In genomic region chr1:11273595-11274234, GRCh38 we compare ENCODE assay signal across 8 cellular contexts. TPM values are rescaled to one million over a fixed set of nuclear protein-coding genes. Genes with fewer than 3 reads are reported as not detected.
A peak's percentile ranks its signal among the peaks of the same experiment; 100 is the strongest.
DNase-seq lines count a peak whose midpoint lies in the region; ATAC-seq and TF ChIP-seq lines count a peak whose summit lies in the region.

No MANE protein-coding gene starts in this region.

- peak overlapping the region; percentile 93 for H2BK120ac ChIP-seq in trophoblast cell (ENCODE audit: insufficient read depth, low read length, poor library complexity)

- H3K9ac ChIP-seq in fibroblast of lung (ENCODE audit: insufficient read depth, low read length) = peak overlapping the region; percentile 91
- H3K9ac ChIP-seq in trophoblast cell (ENCODE audit: low read length) = peak overlapping the region; percentile 86

- peak overlapping the region; percentile 98 for H3K14ac ChIP-seq in trophoblast cell (ENCODE audit: low read length)

- peak overlapping the region; percentile 91 for H4K91ac ChIP-seq in trophoblast cell (ENCODE audit: low read depth, low read length)

- no peaks in the 10 kb centered on the region for H3K27me3 ChIP-seq in fibroblast of lung (ENCODE audit: control insufficient read depth, insufficient read depth, low read length)
- H3K27me3 ChIP-seq in trophoblast cell (ENCODE audit: insufficient read depth, low read length) = no peaks in the 10 kb centered on the region

- no CpG with 5 or more reads among the region's 22 CpGs for WGBS in trophoblast cell (ENCODE audit: extremely low coverage, insufficient coverage, insufficient read length)

- peak overlapping the region; percentile 78 for H4K12ac ChIP-seq in trophoblast cell (ENCODE audit: low read depth, low read length)

- H3K4me3 ChIP-seq in fibroblast of lung (replicated peaks in 1 of 4; ENCODE audit: control extremely low read depth in 1 of 4, insufficient read depth in 1 of 4, low read depth in 3 of 4, low read length in 4 of 4) (peak overlapping the region; percentile 85 to 93 (median 88)), trophoblast cell (ENCODE audit: low read depth, low read length) (peak overlapping the region; percentile 86)

- H3K4ac ChIP-seq in trophoblast cell (ENCODE audit: low read depth, low read length) = peak overlapping the region; percentile 2

- H3K36me3 ChIP-seq in fibroblast of lung (ENCODE audit: control insufficient read depth, insufficient read depth, low read length) = no peaks in the 10 kb centered on the region
- peaks cover 0 to 2% of the 10 kb centered on the region in 2 experiments for H3K36me3 ChIP-seq in trophoblast cell (ENCODE audit: control insufficient read depth in 1 of 2, insufficient read depth in 2 of 2, low read length in 2 of 2)

- H3K23ac ChIP-seq in trophoblast cell (ENCODE audit: low read length) = no peak overlapping the region

- peak overlapping the region; percentile 96 for H3K4me3 Mint-ChIP-seq in T-helper 17 cell

- no peak overlapping the region for H2AK5ac ChIP-seq in trophoblast cell (ENCODE audit: low read length)

- TF ChIP-seq CTCF in fibroblast of lung (conservative IDR thresholded peaks at IDR 0.05 in 1 of 2, IDR thresholded peaks at IDR 0.05 in 1 of 2; ENCODE audit: low read depth in 1 of 2, low read length in 2 of 2) = no peak

- no peak overlapping the region for H2BK12ac ChIP-seq in trophoblast cell (ENCODE audit: low read length)

- H3K79me2 ChIP-seq in fibroblast of lung (ENCODE audit: control insufficient read depth, insufficient read depth, low read length) (peaks cover 2% of the 10 kb centered on the region), trophoblast cell (ENCODE audit: control insufficient read depth, insufficient read depth, low read length, poor library complexity) (peaks cover 3% of the 10 kb centered on the region)

- H3K4me2 ChIP-seq in fibroblast of lung (ENCODE audit: extremely low read depth, insufficient read depth, low read length) = peak overlapping the region; percentile 97
- peak overlapping the region; percentile 63 for H3K4me2 ChIP-seq in trophoblast cell (ENCODE audit: low read length)

- peaks cover 6% of the 10 kb centered on the region for H3K79me1 ChIP-seq in trophoblast cell (ENCODE audit: low read length)

- no peak overlapping the region for H2BK5ac ChIP-seq in trophoblast cell (ENCODE audit: low read depth, low read length, poor library complexity)

- H3K27ac ChIP-seq in fibroblast of lung (ENCODE audit: insufficient read depth, low read length) (peak overlapping the region; percentile 94), trophoblast cell (ENCODE audit: low read depth, low read length) (no peak overlapping the region)

- peak overlapping the region; percentile 91 for H3K27ac Mint-ChIP-seq in T-helper 17 cell

- H3K4me1 ChIP-seq in fibroblast of lung (ENCODE audit: control insufficient read depth, extremely low read depth, insufficient read depth, low read length) (peaks cover 2% of the 10 kb centered on the region), trophoblast cell (ENCODE audit: control insufficient read depth in 1 of 2, insufficient read depth in 2 of 2, low read length in 2 of 2) (peaks cover 9 to 11% of the 10 kb centered on the region in 2 experiments)

- peak; percentile 37 for ATAC-seq in GM18868 (IDR thresholded peaks at IDR 0.05; ENCODE audit: unreplicated experiment)
- ATAC-seq in HG02885 (IDR thresholded peaks at IDR 0.05; ENCODE audit: poor library complexity, unreplicated experiment) = peak; percentile 35
- ATAC-seq in T-helper 17 cell = peak; percentile 59
- ATAC-seq in GM21528 (IDR thresholded peaks at IDR 0.05; ENCODE audit: low FRiP score, unreplicated experiment) = no peak

- no peaks in the 10 kb centered on the region for H3K27me3 Mint-ChIP-seq in T-helper 17 cell

- no peak for DNase-seq in T-helper 17 cell
- DNase-seq in fibroblast of lung (ENCODE audit: low read depth in 2 of 2) = no peak
- DNase-seq in trophoblast cell = no peak
- no peak for DNase-seq in NCI-H2227 treated with DMSO at 0.1 percent for 48 hours (lab: John Stamatoyannopoulos, UW)
- DNase-seq in MV-4-11 (lab: John Stamatoyannopoulos, UW) = no peak

- H3K36me3 Mint-ChIP-seq in T-helper 17 cell (ENCODE audit: low read depth) = peaks cover 9% of the 10 kb centered on the region

- peaks cover 28% of the 10 kb centered on the region for H3K4me1 Mint-ChIP-seq in T-helper 17 cell

- H4K20me1 ChIP-seq in fibroblast of lung (ENCODE audit: control insufficient read depth, extremely low read depth, insufficient read depth, low read length) = no peaks in the 10 kb centered on the region

- H4K8ac ChIP-seq in trophoblast cell (ENCODE audit: low read depth, low read length) = peak overlapping the region; percentile 96

- peak overlapping the region; percentile 91 for H2AFZ ChIP-seq in fibroblast of lung (ENCODE audit: low read length)
- H2AFZ ChIP-seq in trophoblast cell (ENCODE audit: insufficient read depth, low read length, poor library complexity) = peak overlapping the region; percentile 98

- H3K18ac ChIP-seq in trophoblast cell (ENCODE audit: low read length) = peak overlapping the region; percentile 92

- no peaks in the 10 kb centered on the region for H3K9me3 ChIP-seq in T-helper 17 cell (ENCODE audit: control insufficient read depth, low read length, poor library complexity, severe bottlenecking)
- H3K9me3 ChIP-seq in fibroblast of lung (ENCODE audit: control insufficient read depth, insufficient read depth, low read depth, low read length) = no peaks in the 10 kb centered on the region
- H3K9me3 ChIP-seq in trophoblast cell (ENCODE audit: insufficient read depth, low read depth, low read length) = no peaks in the 10 kb centered on the region

RNA-seq across cellular contexts. Expression of gene UBIAD1, which starts 0.7 kb away (rescaled TPM):
- total RNA-seq in T-helper 17 cell (10 to 100 TPM; 19.1 to 25.3 TPM), fibroblast of lung (7.6 and 8.0 TPM in 2 replicates)
- polyA plus RNA-seq in fibroblast of lung = 7.1 and 12.9 TPM in 2 replicates
- polyA plus RNA-seq in fibroblast of lung (2012) = 5.3 and 9.3 TPM in 2 replicates
- 5.9 and 20.0 TPM in 2 replicates for polyA minus RNA-seq in fibroblast of lung (ENCODE audit: low replicate concordance)
- 13.7 and 14.7 TPM in 2 replicates for polyA plus RNA-seq in trophoblast cell (2013)

RNA-seq across cellular contexts. Expression of gene MTOR, which starts 11.4 kb away (rescaled TPM):
- total RNA-seq in T-helper 17 cell = 10 to 100 TPM; 47.3 to 50.0 TPM
- 25.4 and 36.2 TPM in 2 replicates for total RNA-seq in fibroblast of lung
- polyA plus RNA-seq in fibroblast of lung = 20.2 and 27.6 TPM in 2 replicates
- polyA plus RNA-seq in fibroblast of lung (2012) = 17.4 and 21.9 TPM in 2 replicates
- 63.7 and 109 TPM in 2 replicates for polyA minus RNA-seq in fibroblast of lung (ENCODE audit: low replicate concordance)
- 21.6 and 22.3 TPM in 2 replicates for polyA plus RNA-seq in trophoblast cell (2013)
